ENCODE assay signal across 20 cellular contexts in the genomic region with DNA sequence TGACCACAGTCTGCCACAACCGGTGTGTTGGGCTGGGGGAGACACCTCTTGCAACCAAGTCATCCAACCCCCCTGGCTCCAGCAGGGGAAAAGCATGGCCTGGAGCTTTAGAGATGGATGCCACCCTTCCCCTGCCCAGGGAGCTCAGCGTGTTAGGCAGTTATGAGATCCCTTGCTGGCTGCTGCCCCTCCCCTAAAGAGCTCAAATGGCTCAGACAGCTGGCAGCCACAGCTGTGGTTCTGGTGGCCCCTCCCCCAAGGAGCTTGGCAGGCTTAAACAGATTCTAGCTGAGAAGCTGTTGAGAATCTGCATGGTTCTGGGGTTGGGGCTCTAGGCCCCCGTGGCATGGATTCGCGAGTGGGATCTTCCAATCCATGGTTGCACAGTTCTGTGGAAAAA.
DNase-seq lines count a peak whose midpoint lies in the region; ATAC-seq and TF ChIP-seq lines count a peak whose summit lies in the region.
"Had no signal": no experiment of that assay in that cellular context is flagged by ENCODE, and none has a peak within 500 bp of the region (broad histone marks: within the 10 kb centered on the region; RNA-seq: fewer than 3 reads in every experiment).

No MANE protein-coding gene starts in this region.

- no peak overlapping the region for H3K4me3 ChIP-seq in BLaER1 treated with 17β-estradiol and CSF1 and Interleukin-3, amounts not matched to agents 10 nM and 100 nM
- no peak overlapping the region for H3K4me3 ChIP-seq in sigmoid colon
- H3K4me3 ChIP-seq: A549, GM23248, HAP-1 had no signal

- intact Hi-C loops in sigmoid colon (cut with DNase I) = no loop called here

- no peak for TF ChIP-seq CTCF in sigmoid colon (IDR thresholded peaks at IDR 0.05)

- ATAC-seq in GM18909 (IDR thresholded peaks at IDR 0.05; ENCODE audit: poor library complexity, unreplicated experiment) = no peak
- ATAC-seq: A549; CD8-positive, alpha-beta T cell; PC-3 had no signal

- H3K4me1 ChIP-seq in BLaER1 treated with 17β-estradiol and CSF1 and Interleukin-3, amounts not matched to agents 10 nM and 100 nM = peaks cover 0 to 14% (median 9%) of the 10 kb centered on the region in 10 experiments; a peak in 10 of 20 replicates
- H3K4me1 ChIP-seq in sigmoid colon = no peaks in the 10 kb centered on the region
- H3K4me1 ChIP-seq: A549, HAP-1 had no signal

- TF ChIP-seq POLR2A in sigmoid colon (IDR thresholded peaks at IDR 0.05) = no peak

- H3K27me3 ChIP-seq in BLaER1 treated with 17β-estradiol and CSF1 and Interleukin-3, amounts not matched to agents 10 nM and 100 nM = no peaks in the 10 kb centered on the region
- H3K27me3 ChIP-seq in sigmoid colon = no peaks in the 10 kb centered on the region

- 88 to 90% methylated on average over 5 of the region's 5 CpGs for WGBS in sigmoid colon, 2 donors

- DNase-seq in LHCN-M2 (ENCODE audit: low read depth) (peak; percentile 34), NCI-H524 (lab: John Stamatoyannopoulos, UW) (peak; percentile 89 to 96), myocyte (ENCODE audit: low read depth) (peak; percentile 88), sigmoid colon (no peak), germinal center (ENCODE audit: low spot score) (no peak)
- DNase-seq: CD8-positive, alpha-beta T cell; DMS79; GM23248; NCI-H1048; NCI-H1436 treated with DMSO at 0.1 percent for 48 hours; NCI-H2081; PC-3; RPMI8226; SIG-M5; T-helper 1 cell had no signal

- no peak overlapping the region for H3K9ac ChIP-seq in BLaER1 treated with 17β-estradiol and CSF1 and Interleukin-3, amounts not matched to agents 10 nM and 100 nM
- H3K9ac ChIP-seq: GM23248, KMS-11 had no signal

- H4K20me1 ChIP-seq in BLaER1 treated with 17β-estradiol and CSF1 and Interleukin-3, amounts not matched to agents 10 nM and 100 nM = no peaks in the 10 kb centered on the region

- TF ChIP-seq EP300 in sigmoid colon (IDR thresholded peaks at IDR 0.05) = no peak

- no peaks in the 10 kb centered on the region for H3K36me3 ChIP-seq in BLaER1 treated with 17β-estradiol and CSF1 and Interleukin-3, amounts not matched to agents 10 nM and 100 nM
- H3K36me3 ChIP-seq in sigmoid colon = no peaks in the 10 kb centered on the region
- H3K36me3 ChIP-seq: HAP-1 had no signal

- H3K9me3 ChIP-seq in BLaER1 treated with 17β-estradiol and CSF1 and Interleukin-3, amounts not matched to agents 10 nM and 100 nM (replicated peaks in 1 of 11) = peaks cover 3 to 37% (median 13%) of the 10 kb centered on the region in 11 experiments; a peak in 16 of 22 replicates
- no peaks in the 10 kb centered on the region for H3K9me3 ChIP-seq in sigmoid colon
- H3K9me3 ChIP-seq: HAP-1 had no signal

- H3K4me2 ChIP-seq in BLaER1 treated with 17β-estradiol and CSF1 and Interleukin-3, amounts not matched to agents 10 nM and 100 nM = peak overlapping the region in 6 of 11 experiments; percentile 30 to 58 (median 40); a peak in 13 of 22 replicates
- H3K4me2 ChIP-seq: A549, KMS-11 had no signal

- no peak overlapping the region for H3K27ac ChIP-seq in BLaER1 treated with 17β-estradiol and CSF1 and Interleukin-3, amounts not matched to agents 10 nM and 100 nM
- H3K27ac ChIP-seq in sigmoid colon = no peak overlapping the region
- H3K27ac ChIP-seq: A549, GM23248, KMS-11 had no signal

Comparison
In these comparisons a context has a peak if more than half of its experiments do, and no peak if none do; other contexts are left out.
1. DNase-seq: peak in LHCN-M2 (single experiment), NCI-H524 (2 of 2) and myocyte (single experiment); none in sigmoid colon (single experiment) and germinal center (single experiment).